22 cellular contexts compared by ENCODE assay signal in genomic region chr19:29705706-29706105, GRCh38. TPM values are rescaled to one million over a fixed set of nuclear protein-coding genes. Genes with fewer than 3 reads are reported as not detected.
A peak's percentile ranks its signal among the peaks of the same experiment; 100 is the strongest.
DNase-seq lines count a peak whose midpoint lies in the region; ATAC-seq lines count a peak whose summit lies in the region.
"Had no signal": no experiment of that assay in that cellular context is flagged by ENCODE, and none has a peak within 500 bp of the region (broad histone marks: within the 10 kb centered on the region; RNA-seq: fewer than 3 reads in every experiment).

No MANE protein-coding gene starts in this region.

- H3K9me3 Mint-ChIP-seq in activated CD4-positive, alpha-beta T cell treated with anti-CD3 and anti-CD28 coated beads, Interleukin-2, amount 10 ng/mL, durations not matched to agents 24 days and 14 days = no peaks in the 10 kb centered on the region
- no peaks in the 10 kb centered on the region for H3K9me3 Mint-ChIP-seq in CD8-positive, alpha-beta memory T cell
- H3K9me3 Mint-ChIP-seq in activated naive CD8-positive, alpha-beta T cell treated with anti-CD3 and anti-CD28 coated beads, Interleukin-2, amount 50 U/mL, for 24 hours = no peaks in the 10 kb centered on the region
- H3K9me3 Mint-ChIP-seq: naive B cell had no signal

- peaks cover 54% of the 10 kb centered on the region for H3K4me1 Mint-ChIP-seq in activated CD4-positive, alpha-beta T cell treated with anti-CD3 and anti-CD28 coated beads, Interleukin-2, amount 10 ng/mL, durations not matched to agents 24 days and 14 days
- H3K4me1 Mint-ChIP-seq in CD8-positive, alpha-beta memory T cell = peaks cover 27 to 51% (median 37%) of the 10 kb centered on the region in 3 donors
- H3K4me1 Mint-ChIP-seq in activated naive CD8-positive, alpha-beta T cell treated with anti-CD3 and anti-CD28 coated beads, Interleukin-2, amount 50 U/mL, for 24 hours = peaks cover 69% of the 10 kb centered on the region

- H3K27ac ChIP-seq in CD8-positive, alpha-beta memory T cell (ENCODE audit: low read depth, low read length) = no peak overlapping the region
- H3K27ac ChIP-seq: A549; BLaER1 treated with 17β-estradiol and CSF1 and Interleukin-3, amounts not matched to agents 10 nM and 100 nM; body of pancreas; esophagus muscularis mucosa; stomach had no signal

- peak overlapping the region; percentile 97 for H3K27ac Mint-ChIP-seq in activated CD4-positive, alpha-beta T cell treated with anti-CD3 and anti-CD28 coated beads, Interleukin-2, amount 10 ng/mL, durations not matched to agents 24 days and 14 days
- peak overlapping the region in 5 of 8 donors; percentile 26 to 74 (median 47) for H3K27ac Mint-ChIP-seq in CD8-positive, alpha-beta memory T cell
- H3K27ac Mint-ChIP-seq in activated naive CD8-positive, alpha-beta T cell treated with anti-CD3 and anti-CD28 coated beads, Interleukin-2, amount 50 U/mL, for 24 hours = peak overlapping the region; percentile 93

- no peak for DNase-seq in activated CD4-positive, alpha-beta T cell treated with anti-CD3 and anti-CD28 coated beads, Interleukin-2, amount 10 ng/mL, durations not matched to agents 24 days and 14 days
- no peak for DNase-seq in activated CD4-positive, alpha-beta T cell treated with anti-CD3 and anti-CD28 coated beads, Interleukin-2, amount 50 U/mL, for 48 hours
- DNase-seq in CD8-positive, alpha-beta memory T cell = no peak
- DNase-seq in activated naive CD8-positive, alpha-beta T cell treated with anti-CD3 and anti-CD28 coated beads, Interleukin-2, amount 50 U/mL, for 24 hours = no peak
- DNase-seq in posterior vena cava (ENCODE audit: low spot score) (peak; percentile 12), GM03348 (ENCODE audit: low spot score) (no peak)
- DNase-seq in activated CD4-positive, CD25-positive, alpha-beta regulatory T cell treated with anti-CD3 and anti-CD28 coated beads, Interleukin-2, amount 50 U/mL, for 72 hours = no peak
- DNase-seq: activated gamma-delta T cell treated with Interleukin-2 at 50 U/mL for 16 hours; body of pancreas; DMS 273 treated with DMSO at 0.1 percent for 48 hours; effector memory CD4-positive, alpha-beta T cell; Karpas-422; naive B cell; NCI-H1930; PC-3; SHP77; stimulated activated CD4-positive, alpha-beta T cell treated with anti-CD3 and anti-CD28 coated beads, Interleukin-2, amount 100 ng/mL, for 24 hours; stomach had no signal

- peaks cover 29% of the 10 kb centered on the region for H3K36me3 ChIP-seq in CD8-positive, alpha-beta memory T cell (ENCODE audit: insufficient read depth, low read length)

- peaks cover 18% of the 10 kb centered on the region for H3K4me1 ChIP-seq in CD8-positive, alpha-beta memory T cell (ENCODE audit: insufficient read depth, low read length)
- H3K4me1 ChIP-seq: A549, body of pancreas had no signal

- H3K4me3 Mint-ChIP-seq in activated CD4-positive, alpha-beta T cell treated with anti-CD3 and anti-CD28 coated beads, Interleukin-2, amount 10 ng/mL, durations not matched to agents 24 days and 14 days = peak overlapping the region; percentile 35
- no peak overlapping the region for H3K4me3 Mint-ChIP-seq in CD8-positive, alpha-beta memory T cell
- no peak overlapping the region for H3K4me3 Mint-ChIP-seq in activated naive CD8-positive, alpha-beta T cell treated with anti-CD3 and anti-CD28 coated beads, Interleukin-2, amount 50 U/mL, for 24 hours

- intact Hi-C loops in activated CD4-positive, alpha-beta T cell treated with anti-CD3 and anti-CD28 coated beads, Interleukin-2, amount 10 ng/mL, durations not matched to agents 24 days and 14 days (cut with micrococcal nuclease) = loop anchor here (1.0 kb wide), 1 partner anchor 9 kb away; no protein-coding TSS in a partner anchor
- intact Hi-C loops in posterior vena cava (cut with DNase I) = no loop called here

- H3K9me3 ChIP-seq in CD8-positive, alpha-beta memory T cell (ENCODE audit: low read length) = no peaks in the 10 kb centered on the region
- H3K9me3 ChIP-seq: A549; BLaER1 treated with 17β-estradiol and CSF1 and Interleukin-3, amounts not matched to agents 10 nM and 100 nM; body of pancreas; esophagus muscularis mucosa; stomach had no signal

- ATAC-seq in activated naive CD8-positive, alpha-beta T cell treated with anti-CD3 and anti-CD28 coated beads, Interleukin-2, amount 50 U/mL, for 24 hours = no peak
- ATAC-seq in HG02884 (IDR thresholded peaks at IDR 0.05; ENCODE audit: unreplicated experiment) = no peak
- ATAC-seq: A549, body of pancreas, PC-3 had no signal

- H3K36me3 Mint-ChIP-seq in activated CD4-positive, alpha-beta T cell treated with anti-CD3 and anti-CD28 coated beads, Interleukin-2, amount 10 ng/mL, durations not matched to agents 24 days and 14 days (ENCODE audit: low read depth) = peaks cover 48% of the 10 kb centered on the region
- H3K36me3 Mint-ChIP-seq in CD8-positive, alpha-beta memory T cell = peaks cover 0 to 79% (median 8%) of the 10 kb centered on the region in 3 donors
- H3K36me3 Mint-ChIP-seq in activated naive CD8-positive, alpha-beta T cell treated with anti-CD3 and anti-CD28 coated beads, Interleukin-2, amount 50 U/mL, for 24 hours (ENCODE audit: low read depth) = peaks cover 36% of the 10 kb centered on the region
- H3K36me3 Mint-ChIP-seq: naive B cell had no signal

- H3K4me3 ChIP-seq in CD8-positive, alpha-beta memory T cell (ENCODE audit: low read length) = no peak overlapping the region
- H3K4me3 ChIP-seq: A549; BLaER1 treated with 17β-estradiol and CSF1 and Interleukin-3, amounts not matched to agents 10 nM and 100 nM; body of pancreas; esophagus muscularis mucosa; stomach had no signal

- no peaks in the 10 kb centered on the region for H3K27me3 ChIP-seq in CD8-positive, alpha-beta memory T cell (ENCODE audit: insufficient read depth, low read length, poor library complexity, severe bottlenecking)
- H3K27me3 ChIP-seq: BLaER1 treated with 17β-estradiol and CSF1 and Interleukin-3, amounts not matched to agents 10 nM and 100 nM; body of pancreas; esophagus muscularis mucosa; stomach had no signal

- no peaks in the 10 kb centered on the region for H3K27me3 Mint-ChIP-seq in activated CD4-positive, alpha-beta T cell treated with anti-CD3 and anti-CD28 coated beads, Interleukin-2, amount 10 ng/mL, durations not matched to agents 24 days and 14 days
- H3K27me3 Mint-ChIP-seq in CD8-positive, alpha-beta memory T cell = no peaks in the 10 kb centered on the region
- no peaks in the 10 kb centered on the region for H3K27me3 Mint-ChIP-seq in activated naive CD8-positive, alpha-beta T cell treated with anti-CD3 and anti-CD28 coated beads, Interleukin-2, amount 50 U/mL, for 24 hours
- H3K27me3 Mint-ChIP-seq: naive B cell had no signal

- CTCF ChIA-PET in CD8-positive, alpha-beta memory T cell (lab: Charles Lee) = interaction anchor here (1.8 to 3.4 kb wide), 3 partner anchors 11 to 95 kb away, joined by 7 to 24 read pairs (median 13); no protein-coding TSS in a partner anchor

- POLR2A ChIA-PET in CD8-positive, alpha-beta memory T cell (lab: Charles Lee) = no interaction called here

RNA-seq across cellular contexts. Expression of gene C19orf12, which starts 9.4 kb away (rescaled TPM):
- 41.4 and 41.6 TPM in 2 replicates for total RNA-seq in activated CD4-positive, alpha-beta T cell treated with anti-CD3 and anti-CD28 coated beads, Interleukin-2, amount 10 ng/mL, durations not matched to agents 24 days and 14 days
- total RNA-seq in CD8-positive, alpha-beta memory T cell = 10 to 100 TPM; 32.3 to 35.3 TPM
- 33.0 TPM for polyA plus RNA-seq in CD8-positive, alpha-beta memory T cell
- total RNA-seq in posterior vena cava = 10 to 100 TPM; 26.7 to 29.8 TPM

RNA-seq across cellular contexts. Expression of gene PLEKHF1, which starts 40.4 kb away (rescaled TPM):
- 24.0 and 26.7 TPM in 2 replicates for total RNA-seq in activated CD4-positive, alpha-beta T cell treated with anti-CD3 and anti-CD28 coated beads, Interleukin-2, amount 10 ng/mL, durations not matched to agents 24 days and 14 days
- total RNA-seq in CD8-positive, alpha-beta memory T cell = 10 to 100 TPM; 21.3 to 23.0 TPM
- polyA plus RNA-seq in CD8-positive, alpha-beta memory T cell = 57.7 TPM
- 10 to 100 TPM; 20.7 to 21.0 TPM for total RNA-seq in posterior vena cava

Comparison
In these comparisons a context has a peak if more than half of its experiments do, and no peak if none do; other contexts are left out.
1. H3K27ac Mint-ChIP-seq: peak in every context shown above with its lines; median percentile 97 in activated CD4-positive, alpha-beta T cell treated with anti-CD3 and anti-CD28 coated beads, Interleukin-2, amount 10 ng/mL, durations not matched to agents 24 days and 14 days; 93 in activated naive CD8-positive, alpha-beta T cell treated with anti-CD3 and anti-CD28 coated beads, Interleukin-2, amount 50 U/mL, for 24 hours; 47 in CD8-positive, alpha-beta memory T cell.